In genomic region chr18:74259332-74259731, GRCh38 we compare ENCODE assay signal across 24 cellular contexts. TPM values are rescaled to one million over a fixed set of nuclear protein-coding genes. Genes with fewer than 3 reads are reported as not detected.
"Had no signal": no experiment of that assay in that cellular context is flagged by ENCODE, and none has a peak within 500 bp of the region (broad histone marks: within the 10 kb centered on the region; RNA-seq: fewer than 3 reads in every experiment).

No MANE protein-coding gene starts in this region.

- H3K4me3 ChIP-seq: MG63, SJSA1, SK-N-MC had no signal

- H3K9me3 ChIP-seq: MG63, SJSA1 had no signal

- H3K27me3 ChIP-seq: MG63, SJSA1 had no signal

- FAIRE-seq: HTR-8/SVneo, RCC 7860 had no signal

- H3K36me3 ChIP-seq: MG63 had no signal

- DNase-seq: Karpas-422, KG1, MG63, NCI-H1092, NCI-H1105 treated with DMSO at 0.1 percent for 48 hours, NCI-H1417 treated with DMSO at 0.1 percent for 48 hours, NCI-H146, NCI-H1694 treated with DMSO at 0.1 percent for 48 hours, NCI-H1930, NCI-H2081, NCI-H2107, NCI-H2227 treated with DMSO at 0.1 percent for 48 hours, NCI-H524, NCI-H526 treated with DMSO at 0.1 percent for 48 hours, NCI-H774, Right ventricle myocardium superior, RPMI8226, SIG-M5 had no signal

- H3K27ac ChIP-seq: HL-60, SJSA1, SK-N-MC had no signal

RNA-seq across cellular contexts. Expression of gene C18orf63, which starts 56.3 kb away (rescaled TPM):
- total RNA-seq: NCI-H460, Right ventricle myocardium superior, SJSA1 had no signal
